33 cellular contexts compared by ENCODE assay signal in genomic region chr12:38157933-38158401, GRCh38.
"Had no signal": no experiment of that assay in that cellular context is flagged by ENCODE, and none has a peak within 500 bp of the region (broad histone marks: within the 10 kb centered on the region; RNA-seq: fewer than 3 reads in every experiment).

No MANE protein-coding gene starts in this region.

- H3K4me1 Mint-ChIP-seq: activated B cell treated with CpG ODN at 0.5 μM for 24 hours; activated CD8-positive, alpha-beta memory T cell treated with anti-CD3 and anti-CD28 coated beads, Interleukin-2, amount 10 ng/mL, durations not matched to agents 7 days and 5 days; activated naive CD4-positive, alpha-beta T cell treated with anti-CD3 and anti-CD28 coated beads, Interleukin-2, amount 50 U/mL, for 24 hours; activated naive CD8-positive, alpha-beta T cell treated with anti-CD3 and anti-CD28 coated beads, Interleukin-2, amount 10 ng/mL, durations not matched to agents 7 days and 5 days; activated T-helper 17 cell treated with anti-CD3 and anti-CD28 coated beads, Interleukin-2, amount 50 U/mL, for 72 hours; central memory CD8-positive, alpha-beta T cell had no signal

- H3K27ac ChIP-seq: ascending aorta, cardiac muscle cell, SJSA1, VCaP had no signal

- H3K9ac ChIP-seq: SK-N-SH had no signal

- H3K9me3 ChIP-seq: ascending aorta, SK-N-SH had no signal

- H3K4me3 ChIP-seq: ascending aorta, cardiac muscle cell, K562, SJSA1 had no signal

- H3K9me3 Mint-ChIP-seq: activated CD4-positive, alpha-beta memory T cell treated with anti-CD3 and anti-CD28 coated beads for 36 hours; activated naive CD4-positive, alpha-beta T cell treated with anti-CD3 and anti-CD28 coated beads, Interleukin-2, amount 50 U/mL, for 24 hours; activated naive CD8-positive, alpha-beta T cell treated with anti-CD3 and anti-CD28 coated beads, Interleukin-2, amount 10 ng/mL, durations not matched to agents 7 days and 5 days; activated T-helper 17 cell treated with anti-CD3 and anti-CD28 coated beads, Interleukin-2, amount 50 U/mL, for 72 hours had no signal

- H3K27ac Mint-ChIP-seq: activated B cell treated with CpG ODN at 0.5 μM for 24 hours; activated CD4-positive, alpha-beta memory T cell treated with anti-CD3 and anti-CD28 coated beads for 36 hours; activated CD8-positive, alpha-beta memory T cell treated with anti-CD3 and anti-CD28 coated beads, Interleukin-2, amount 10 ng/mL, durations not matched to agents 7 days and 5 days; activated naive CD4-positive, alpha-beta T cell treated with anti-CD3 and anti-CD28 coated beads, Interleukin-2, amount 50 U/mL, for 24 hours; activated naive CD8-positive, alpha-beta T cell treated with anti-CD3 and anti-CD28 coated beads, Interleukin-2, amount 10 ng/mL, durations not matched to agents 7 days and 5 days; activated T-cell treated with anti-CD3 and anti-CD28 coated beads, Interleukin-2, amount 50 U/mL, for 72 hours; activated T-helper 17 cell treated with anti-CD3 and anti-CD28 coated beads, Interleukin-2, amount 50 U/mL, for 72 hours; T-helper 1 cell treated with Interleukin-12 subunit alpha and Interleukin-12 subunit beta and Interleukin-4 antibody, amounts not matched to agents 30 μg/mL and 1 μg/mL, for 36 hours; T-helper 2 cell treated with Interferon-gamma antibody and Interleukin-4, amounts not matched to agents 5 μg/mL and 100 μg/mL, for 36 hours had no signal

- DNase-seq: activated B cell treated with CpG ODN at 0.5 μM for 24 hours; activated CD4-positive, alpha-beta memory T cell treated with anti-CD3 and anti-CD28 coated beads for 36 hours; activated CD4-positive, alpha-beta T cell treated with anti-CD3 and anti-CD28 coated beads for 4 hours; activated CD4-positive, alpha-beta T cell treated with anti-CD3 and anti-CD28 coated beads, Interleukin-2, amount 50 U/mL, for 1 hour; activated CD4-positive, CD25-positive, alpha-beta regulatory T cell treated with anti-CD3 and anti-CD28 coated beads, Interleukin-2, amount 50 U/mL, for 72 hours; activated CD8-positive, alpha-beta memory T cell treated with anti-CD3 and anti-CD28 coated beads, Interleukin-2, amount 10 ng/mL, durations not matched to agents 7 days and 5 days; activated effector memory CD4-positive, alpha-beta T cell treated with anti-CD3 and anti-CD28 coated beads, Interleukin-2, amount 50 U/mL, for 16 hours; activated naive CD4-positive, alpha-beta T cell treated with Interleukin-2 at 50 U/mL for 16 hours; activated naive CD8-positive, alpha-beta T cell treated with anti-CD3 and anti-CD28 coated beads, Interleukin-2, amount 10 ng/mL, durations not matched to agents 7 days and 5 days; activated T-cell treated with anti-CD3 and anti-CD28 coated beads, Interleukin-2, amount 50 U/mL, for 1 hour; activated T-cell treated with anti-CD3 and anti-CD28 coated beads, Interleukin-2, amount 50 U/mL, for 72 hours; amygdala; NCI-H1092 treated with DMSO at 0.1 percent for 48 hours; NCI-H1417; NCI-H146; NCI-H187 treated with DMSO at 0.1 percent for 48 hours; NCI-H2081; NCI-H226; NCI-H524 treated with DMSO at 0.1 percent for 48 hours; RPMI8226; SHP77 treated with DMSO at 0.1 percent for 48 hours; SK-N-SH had no signal

- H3K27me3 Mint-ChIP-seq: activated B cell treated with CpG ODN at 0.5 μM for 24 hours; activated CD4-positive, alpha-beta memory T cell treated with anti-CD3 and anti-CD28 coated beads for 36 hours; activated CD8-positive, alpha-beta memory T cell treated with anti-CD3 and anti-CD28 coated beads, Interleukin-2, amount 10 ng/mL, durations not matched to agents 7 days and 5 days; activated naive CD4-positive, alpha-beta T cell treated with anti-CD3 and anti-CD28 coated beads, Interleukin-2, amount 50 U/mL, for 24 hours; activated naive CD8-positive, alpha-beta T cell treated with anti-CD3 and anti-CD28 coated beads, Interleukin-2, amount 10 ng/mL, durations not matched to agents 7 days and 5 days; activated T-helper 17 cell treated with anti-CD3 and anti-CD28 coated beads, Interleukin-2, amount 50 U/mL, for 72 hours; central memory CD8-positive, alpha-beta T cell had no signal

- H3K4me1 ChIP-seq: ascending aorta, SJSA1 had no signal

- ATAC-seq: activated CD8-positive, alpha-beta memory T cell treated with anti-CD3 and anti-CD28 coated beads, Interleukin-2, amount 10 ng/mL, durations not matched to agents 7 days and 5 days; activated T-cell treated with anti-CD3 and anti-CD28 coated beads, Interleukin-2, amount 50 U/mL, for 72 hours; activated T-helper 17 cell treated with anti-CD3 and anti-CD28 coated beads, Interleukin-2, amount 50 U/mL, for 72 hours; K562; Panc1 had no signal

- H3K36me3 ChIP-seq: ascending aorta, cardiac muscle cell, SJSA1 had no signal

- H3K27me3 ChIP-seq: ascending aorta, cardiac muscle cell, SJSA1 had no signal

- H3K4me3 Mint-ChIP-seq: activated B cell treated with CpG ODN at 0.5 μM for 24 hours; activated CD4-positive, alpha-beta memory T cell treated with anti-CD3 and anti-CD28 coated beads for 36 hours; activated CD8-positive, alpha-beta memory T cell treated with anti-CD3 and anti-CD28 coated beads, Interleukin-2, amount 10 ng/mL, durations not matched to agents 7 days and 5 days; activated naive CD4-positive, alpha-beta T cell treated with anti-CD3 and anti-CD28 coated beads, Interleukin-2, amount 50 U/mL, for 24 hours; activated naive CD8-positive, alpha-beta T cell treated with anti-CD3 and anti-CD28 coated beads, Interleukin-2, amount 10 ng/mL, durations not matched to agents 7 days and 5 days; activated T-cell treated with anti-CD3 and anti-CD28 coated beads, Interleukin-2, amount 50 U/mL, for 72 hours; activated T-helper 17 cell treated with anti-CD3 and anti-CD28 coated beads, Interleukin-2, amount 50 U/mL, for 72 hours; central memory CD8-positive, alpha-beta T cell; T-helper 1 cell treated with Interleukin-12 subunit alpha and Interleukin-12 subunit beta and Interleukin-4 antibody, amounts not matched to agents 30 μg/mL and 1 μg/mL, for 36 hours; T-helper 2 cell treated with Interferon-gamma antibody and Interleukin-4, amounts not matched to agents 5 μg/mL and 100 μg/mL, for 36 hours had no signal

- H3K36me3 Mint-ChIP-seq: activated CD4-positive, alpha-beta memory T cell treated with anti-CD3 and anti-CD28 coated beads for 36 hours; activated CD8-positive, alpha-beta memory T cell treated with anti-CD3 and anti-CD28 coated beads, Interleukin-2, amount 10 ng/mL, durations not matched to agents 7 days and 5 days; activated naive CD4-positive, alpha-beta T cell treated with anti-CD3 and anti-CD28 coated beads, Interleukin-2, amount 50 U/mL, for 24 hours; activated naive CD8-positive, alpha-beta T cell treated with anti-CD3 and anti-CD28 coated beads, Interleukin-2, amount 10 ng/mL, durations not matched to agents 7 days and 5 days had no signal

- FAIRE-seq: K562 had no signal
